1 cellular context compared by ENCODE assay signal in the genomic region with DNA sequence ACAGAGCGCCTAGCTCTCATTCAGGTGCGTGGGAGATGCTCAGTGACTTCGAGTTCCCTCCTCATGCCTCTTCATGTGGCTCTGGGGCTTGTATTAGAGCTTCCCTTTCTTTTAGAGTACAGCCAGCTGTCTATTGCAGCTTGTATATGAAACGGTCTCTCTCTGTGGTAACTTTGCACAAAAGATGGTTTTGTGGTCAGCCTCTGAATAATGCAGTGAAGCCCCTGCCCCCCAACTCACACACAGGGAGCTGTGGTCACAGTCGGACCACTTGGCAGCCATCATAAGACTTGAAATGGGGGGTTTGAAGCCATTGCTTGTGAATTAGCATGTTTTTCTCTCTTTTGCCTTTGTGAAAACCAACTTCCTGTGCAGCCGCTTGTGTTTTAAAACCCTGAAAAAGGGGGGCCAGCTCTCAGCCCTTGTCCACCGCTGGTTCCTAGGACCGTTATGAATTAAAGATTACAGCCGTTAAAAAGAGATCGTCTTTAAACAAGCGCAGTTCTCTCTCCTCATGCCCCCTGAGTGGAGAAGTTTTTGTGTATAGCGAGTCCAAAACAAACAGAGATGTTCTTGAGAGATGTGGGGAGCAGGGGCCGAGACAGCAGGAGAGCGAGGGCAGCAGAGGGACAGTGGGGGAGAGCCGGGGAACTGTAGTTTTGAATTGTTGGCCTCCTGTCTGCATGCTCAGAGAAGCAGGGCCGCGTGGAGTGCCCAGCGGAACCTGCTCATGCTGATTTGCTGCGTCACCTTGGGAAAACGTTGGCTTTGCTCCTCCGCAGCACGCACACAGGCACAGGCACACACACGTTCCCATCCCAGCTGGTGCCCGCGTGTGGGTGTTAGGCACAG.
TF ChIP-seq lines count a peak whose summit lies in the region.

No MANE protein-coding gene starts in this region.

TF ChIP-seq in IMR-90, 13 proteins besides CTCF, POLR2A, EP300 and RAD21 (continued from another document):
- TF ChIP-seq SMC3 (IDR thresholded peaks at IDR 0.05; ENCODE audit: low read depth, low read length) (no peak), RFX5 (IDR thresholded peaks at IDR 0.05; ENCODE audit: low read depth, low read length) (no peak), CEBPB (IDR thresholded peaks at IDR 0.05; ENCODE audit: low read depth, low read length) (no peak)
